ENCODE assay signal across 24 cellular contexts in genomic region chr2:34524115-34524514, GRCh38.
DNase-seq lines count a peak whose midpoint lies in the region; ATAC-seq, FAIRE-seq and TF ChIP-seq lines count a peak whose summit lies in the region.
"Had no signal": no experiment of that assay in that cellular context is flagged by ENCODE, and none has a peak within 500 bp of the region (broad histone marks: within the 10 kb centered on the region; RNA-seq: fewer than 3 reads in every experiment).

No MANE protein-coding gene starts in this region.

- peak; percentile 65 for ATAC-seq in foreskin keratinocyte

- H3K27ac ChIP-seq in RWPE1 (no peak overlapping the region), foreskin keratinocyte (no peak overlapping the region)
- H3K27ac ChIP-seq in CD8-positive, alpha-beta memory T cell (ENCODE audit: low read depth, low read length), result no peak overlapping the region
- H3K27ac ChIP-seq: BLaER1 had no signal

- no peaks in the 10 kb centered on the region for H3K27me3 Mint-ChIP-seq in CD8-positive, alpha-beta memory T cell
- H3K27me3 Mint-ChIP-seq: CD4-positive, alpha-beta memory T cell; CD4-positive, CD25-positive, alpha-beta regulatory T cell had no signal

- peak; percentile 9 for DNase-seq in RWPE1 (ENCODE audit: low spot score)
- peak; percentile 77 for DNase-seq in bronchial epithelial cell (ENCODE audit: low read depth)
- peak; percentile 30 to 50 for DNase-seq in foreskin keratinocyte
- DNase-seq in kidney tubule cell (ENCODE audit: low spot score), result peak; percentile 0
- no peak for DNase-seq in putamen (ENCODE audit: low spot score)
- no peak for DNase-seq in dedifferentiated amniotic fluid mesenchymal stem cell (ENCODE audit: extremely low spot score)
- DNase-seq in CD8-positive, alpha-beta memory T cell, result no peak
- DNase-seq: 8988T; ACHN; BE2C; C1 segment of cervical spinal cord; Caco-2; Calu3; CD4-positive, alpha-beta memory T cell; CD4-positive, CD25-positive, alpha-beta regulatory T cell; DMS79 treated with DMSO at 0.1 percent for 48 hours; GF-D8 had no signal

- H3K4me3 Mint-ChIP-seq in CD8-positive, alpha-beta memory T cell, result no peak overlapping the region
- H3K4me3 Mint-ChIP-seq: CD14-positive monocyte; CD4-positive, alpha-beta memory T cell; CD4-positive, CD25-positive, alpha-beta regulatory T cell had no signal

- H3K4me1 ChIP-seq in foreskin keratinocyte, result no peaks in the 10 kb centered on the region
- H3K4me1 ChIP-seq in CD8-positive, alpha-beta memory T cell (ENCODE audit: insufficient read depth, low read length), result no peaks in the 10 kb centered on the region
- H3K4me1 ChIP-seq: BE2C, BLaER1, Caco-2 had no signal

- no peak overlapping the region for H3K27ac Mint-ChIP-seq in CD8-positive, alpha-beta memory T cell
- H3K27ac Mint-ChIP-seq: CD4-positive, alpha-beta memory T cell; CD4-positive, CD25-positive, alpha-beta regulatory T cell had no signal

- no peaks in the 10 kb centered on the region for H3K4me1 Mint-ChIP-seq in CD8-positive, alpha-beta memory T cell
- H3K4me1 Mint-ChIP-seq: CD14-positive monocyte; CD4-positive, alpha-beta memory T cell; CD4-positive, CD25-positive, alpha-beta regulatory T cell had no signal

- no peak overlapping the region for H3K4me3 ChIP-seq in bronchial epithelial cell (ENCODE audit: low read depth, low read length)
- H3K4me3 ChIP-seq in CD8-positive, alpha-beta memory T cell (ENCODE audit: low read length), result no peak overlapping the region
- H3K4me3 ChIP-seq: BLaER1 had no signal

- FAIRE-seq in bronchial epithelial cell (lab: Jason Lieb, UNC), result no peak
- FAIRE-seq: A204.1, D721Med, G401.6, GM12891, GM19239 had no signal

- H3K36me3 Mint-ChIP-seq in CD8-positive, alpha-beta memory T cell, result no peaks in the 10 kb centered on the region
- H3K36me3 Mint-ChIP-seq: CD14-positive monocyte; CD4-positive, alpha-beta memory T cell; CD4-positive, CD25-positive, alpha-beta regulatory T cell had no signal

- H3K27me3 ChIP-seq in bronchial epithelial cell (ENCODE audit: control insufficient read depth, insufficient read depth, low read length) (no peaks in the 10 kb centered on the region), foreskin keratinocyte (no peaks in the 10 kb centered on the region)
- H3K27me3 ChIP-seq in CD8-positive, alpha-beta memory T cell (ENCODE audit: insufficient read depth, low read length, poor library complexity, severe bottlenecking), result no peaks in the 10 kb centered on the region
- H3K27me3 ChIP-seq: BE2C, BLaER1 had no signal

- no peaks in the 10 kb centered on the region for H3K36me3 ChIP-seq in bronchial epithelial cell (ENCODE audit: control insufficient read depth, insufficient read depth, low read length)
- H3K36me3 ChIP-seq in CD8-positive, alpha-beta memory T cell (ENCODE audit: insufficient read depth, low read length), result no peaks in the 10 kb centered on the region
- H3K36me3 ChIP-seq: BE2C, BLaER1 had no signal

- H3K9me3 Mint-ChIP-seq in CD8-positive, alpha-beta memory T cell, result peaks cover 0 to 25% (median 1%) of the 10 kb centered on the region in 5 donors

- TF ChIP-seq CTCF in RWPE1 (conservative IDR thresholded peaks at IDR 0.05; ENCODE audit: low read depth) (no peak), bronchial epithelial cell (IDR thresholded peaks at IDR 0.05; ENCODE audit: insufficient read depth, low read length, severe bottlenecking) (no peak), foreskin keratinocyte (conservative IDR thresholded peaks at IDR 0.05) (no peak)

- H3K9me3 ChIP-seq in CD8-positive, alpha-beta memory T cell (ENCODE audit: low read length), result no peaks in the 10 kb centered on the region
- H3K9me3 ChIP-seq: BE2C, BLaER1 had no signal

- CTCF ChIA-PET in RWPE1 (lab: Yijun Ruan, JAX), result no interaction called here
- CTCF ChIA-PET in CD8-positive, alpha-beta memory T cell (lab: Charles Lee), result no interaction called here

- POLR2A ChIA-PET in RWPE1 (lab: Yijun Ruan, JAX; ENCODE audit: low non-redundant PET), result no interaction called here
- POLR2A ChIA-PET in CD8-positive, alpha-beta memory T cell (lab: Charles Lee), result no interaction called here

Comparison
In these comparisons a context has a peak if more than half of its experiments do, and no peak if none do; other contexts are left out.
1. DNase-seq: peak in RWPE1 (single experiment), bronchial epithelial cell (single experiment), foreskin keratinocyte (2 of 2) and kidney tubule cell (single experiment); none in putamen (single experiment), dedifferentiated amniotic fluid mesenchymal stem cell (single experiment) and CD8-positive, alpha-beta memory T cell (0 of 5).